ENCODE assay signal across 1 cellular context in the genomic region with DNA sequence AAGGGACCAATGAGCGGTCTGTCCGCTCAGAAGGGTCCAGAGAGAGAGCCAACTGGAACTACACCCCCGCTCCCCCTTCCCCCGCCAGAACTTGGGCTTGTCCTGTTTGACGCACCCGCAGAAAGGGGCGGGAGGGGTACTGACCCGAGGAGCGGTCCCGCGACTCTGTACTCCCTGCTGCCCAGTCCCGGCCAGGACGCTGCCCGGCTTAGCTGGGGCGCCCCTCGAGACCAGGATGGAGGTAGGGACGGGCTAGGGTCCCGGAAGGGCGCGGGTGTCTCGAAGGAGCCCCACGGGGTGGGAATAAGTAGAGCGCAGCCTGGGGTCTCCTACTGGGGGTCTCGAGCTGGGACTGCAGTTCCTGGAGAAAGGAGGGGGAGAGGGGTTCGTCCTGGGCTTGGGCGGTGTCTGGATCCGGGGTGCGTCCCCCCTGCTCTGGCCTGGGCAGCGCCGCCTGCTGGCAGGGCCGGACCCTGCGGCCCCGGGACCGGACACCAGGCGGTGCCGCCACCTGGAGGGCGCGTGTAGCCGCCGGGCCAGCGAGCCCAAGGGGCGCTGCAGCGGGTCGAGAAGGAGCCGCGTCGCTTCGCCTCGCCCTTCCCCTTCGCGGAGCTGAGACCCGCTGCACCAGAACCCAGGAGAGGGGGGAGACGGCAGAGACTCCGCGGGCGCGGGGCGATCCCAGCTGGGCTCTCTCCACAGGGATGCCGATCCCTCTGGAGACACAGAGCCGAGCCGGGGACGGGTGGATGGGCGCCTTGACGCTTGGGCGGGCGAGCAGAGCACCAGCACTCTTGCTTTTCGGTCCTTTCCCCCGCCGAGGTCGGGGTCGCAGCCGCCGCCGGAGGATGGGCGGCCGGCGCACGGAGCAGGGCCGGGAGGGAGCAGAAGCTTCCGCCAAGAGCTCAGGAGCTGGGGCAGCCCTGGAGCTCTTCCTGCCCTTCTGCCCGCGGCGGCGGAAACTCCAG.
A peak's percentile ranks its signal among the peaks of the same experiment; 100 is the strongest.
TF ChIP-seq lines count a peak whose summit lies in the region.

No MANE protein-coding gene starts in this region.

TF ChIP-seq in HEK293, 187 proteins besides CTCF, POLR2A, EP300 and RAD21 (continued from another document and continues in another):
- TF ChIP-seq, protein P1, sequence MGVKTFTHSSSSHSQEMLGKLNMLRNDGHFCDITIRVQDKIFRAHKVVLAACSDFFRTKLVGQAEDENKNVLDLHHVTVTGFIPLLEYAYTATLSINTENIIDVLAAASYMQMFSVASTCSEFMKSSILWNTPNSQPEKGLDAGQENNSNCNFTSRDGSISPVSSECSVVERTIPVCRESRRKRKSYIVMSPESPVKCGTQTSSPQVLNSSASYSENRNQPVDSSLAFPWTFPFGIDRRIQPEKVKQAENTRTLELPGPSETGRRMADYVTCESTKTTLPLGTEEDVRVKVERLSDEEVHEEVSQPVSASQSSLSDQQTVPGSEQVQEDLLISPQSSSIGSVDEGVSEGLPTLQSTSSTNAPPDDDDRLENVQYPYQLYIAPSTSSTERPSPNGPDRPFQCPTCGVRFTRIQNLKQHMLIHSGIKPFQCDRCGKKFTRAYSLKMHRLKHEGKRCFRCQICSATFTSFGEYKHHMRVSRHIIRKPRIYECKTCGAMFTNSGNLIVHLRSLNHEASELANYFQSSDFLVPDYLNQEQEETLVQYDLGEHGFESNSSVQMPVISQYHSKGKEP (tag by site-specific recombination; IDR thresholded peaks at IDR 0.05): peak; percentile 65; the same call in 1 of the 2 replicates
- TF ChIP-seq, protein P2, sequence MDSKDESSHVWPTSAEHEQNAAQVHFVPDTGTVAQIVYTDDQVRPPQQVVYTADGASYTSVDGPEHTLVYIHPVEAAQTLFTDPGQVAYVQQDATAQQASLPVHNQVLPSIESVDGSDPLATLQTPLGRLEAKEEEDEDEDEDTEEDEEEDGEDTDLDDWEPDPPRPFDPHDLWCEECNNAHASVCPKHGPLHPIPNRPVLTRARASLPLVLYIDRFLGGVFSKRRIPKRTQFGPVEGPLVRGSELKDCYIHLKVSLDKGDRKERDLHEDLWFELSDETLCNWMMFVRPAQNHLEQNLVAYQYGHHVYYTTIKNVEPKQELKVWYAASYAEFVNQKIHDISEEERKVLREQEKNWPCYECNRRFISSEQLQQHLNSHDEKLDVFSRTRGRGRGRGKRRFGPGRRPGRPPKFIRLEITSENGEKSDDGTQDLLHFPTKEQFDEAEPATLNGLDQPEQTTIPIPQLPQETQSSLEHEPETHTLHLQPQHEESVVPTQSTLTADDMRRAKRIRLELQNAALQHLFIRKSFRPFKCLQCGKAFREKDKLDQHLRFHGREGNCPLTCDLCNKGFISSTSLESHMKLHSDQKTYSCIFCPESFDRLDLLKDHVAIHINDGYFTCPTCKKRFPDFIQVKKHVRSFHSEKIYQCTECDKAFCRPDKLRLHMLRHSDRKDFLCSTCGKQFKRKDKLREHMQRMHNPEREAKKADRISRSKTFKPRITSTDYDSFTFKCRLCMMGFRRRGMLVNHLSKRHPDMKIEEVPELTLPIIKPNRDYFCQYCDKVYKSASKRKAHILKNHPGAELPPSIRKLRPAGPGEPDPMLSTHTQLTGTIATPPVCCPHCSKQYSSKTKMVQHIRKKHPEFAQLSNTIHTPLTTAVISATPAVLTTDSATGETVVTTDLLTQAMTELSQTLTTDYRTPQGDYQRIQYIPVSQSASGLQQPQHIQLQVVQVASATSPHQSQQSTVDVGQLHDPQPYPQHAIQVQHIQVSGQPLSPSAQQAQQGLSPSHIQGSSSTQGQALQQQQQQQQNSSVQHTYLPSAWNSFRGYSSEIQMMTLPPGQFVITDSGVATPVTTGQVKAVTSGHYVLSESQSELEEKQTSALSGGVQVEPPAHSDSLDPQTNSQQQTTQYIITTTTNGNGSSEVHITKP (tag by site-specific recombination; IDR thresholded peaks at IDR 0.05): peak; percentile 95
- TF ChIP-seq ZNF621 (tag by site-specific recombination; IDR thresholded peaks at IDR 0.05): no peak
- no peak for TF ChIP-seq SCRT2 (tag by site-specific recombination; IDR thresholded peaks at IDR 0.05)
- TF ChIP-seq, protein P3, sequence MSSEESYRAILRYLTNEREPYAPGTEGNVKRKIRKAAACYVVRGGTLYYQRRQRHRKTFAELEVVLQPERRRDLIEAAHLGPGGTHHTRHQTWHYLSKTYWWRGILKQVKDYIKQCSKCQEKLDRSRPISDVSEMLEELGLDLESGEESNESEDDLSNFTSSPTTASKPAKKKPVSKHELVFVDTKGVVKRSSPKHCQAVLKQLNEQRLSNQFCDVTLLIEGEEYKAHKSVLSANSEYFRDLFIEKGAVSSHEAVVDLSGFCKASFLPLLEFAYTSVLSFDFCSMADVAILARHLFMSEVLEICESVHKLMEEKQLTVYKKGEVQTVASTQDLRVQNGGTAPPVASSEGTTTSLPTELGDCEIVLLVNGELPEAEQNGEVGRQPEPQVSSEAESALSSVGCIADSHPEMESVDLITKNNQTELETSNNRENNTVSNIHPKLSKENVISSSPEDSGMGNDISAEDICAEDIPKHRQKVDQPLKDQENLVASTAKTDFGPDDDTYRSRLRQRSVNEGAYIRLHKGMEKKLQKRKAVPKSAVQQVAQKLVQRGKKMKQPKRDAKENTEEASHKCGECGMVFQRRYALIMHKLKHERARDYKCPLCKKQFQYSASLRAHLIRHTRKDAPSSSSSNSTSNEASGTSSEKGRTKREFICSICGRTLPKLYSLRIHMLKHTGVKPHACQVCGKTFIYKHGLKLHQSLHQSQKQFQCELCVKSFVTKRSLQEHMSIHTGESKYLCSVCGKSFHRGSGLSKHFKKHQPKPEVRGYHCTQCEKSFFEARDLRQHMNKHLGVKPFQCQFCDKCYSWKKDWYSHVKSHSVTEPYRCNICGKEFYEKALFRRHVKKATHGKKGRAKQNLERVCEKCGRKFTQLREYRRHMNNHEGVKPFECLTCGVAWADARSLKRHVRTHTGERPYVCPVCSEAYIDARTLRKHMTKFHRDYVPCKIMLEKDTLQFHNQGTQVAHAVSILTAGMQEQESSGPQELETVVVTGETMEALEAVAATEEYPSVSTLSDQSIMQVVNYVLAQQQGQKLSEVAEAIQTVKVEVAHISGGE (tag by site-specific recombination; conservative IDR thresholded peaks at IDR 0.05; ENCODE audit: low read depth): no peak
- TF ChIP-seq ZNF37A (tag by site-specific recombination; IDR thresholded peaks at IDR 0.05): no peak
- TF ChIP-seq, protein P4, sequence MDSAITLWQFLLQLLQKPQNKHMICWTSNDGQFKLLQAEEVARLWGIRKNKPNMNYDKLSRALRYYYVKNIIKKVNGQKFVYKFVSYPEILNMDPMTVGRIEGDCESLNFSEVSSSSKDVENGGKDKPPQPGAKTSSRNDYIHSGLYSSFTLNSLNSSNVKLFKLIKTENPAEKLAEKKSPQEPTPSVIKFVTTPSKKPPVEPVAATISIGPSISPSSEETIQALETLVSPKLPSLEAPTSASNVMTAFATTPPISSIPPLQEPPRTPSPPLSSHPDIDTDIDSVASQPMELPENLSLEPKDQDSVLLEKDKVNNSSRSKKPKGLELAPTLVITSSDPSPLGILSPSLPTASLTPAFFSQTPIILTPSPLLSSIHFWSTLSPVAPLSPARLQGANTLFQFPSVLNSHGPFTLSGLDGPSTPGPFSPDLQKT (IDR thresholded peaks at IDR 0.05; ENCODE audit: borderline replicate concordance, low read depth, low read length): no peak
- TF ChIP-seq KLF8 (tag by site-specific recombination; IDR thresholded peaks at IDR 0.05): peak; percentile 87
- TF ChIP-seq, protein P5, sequence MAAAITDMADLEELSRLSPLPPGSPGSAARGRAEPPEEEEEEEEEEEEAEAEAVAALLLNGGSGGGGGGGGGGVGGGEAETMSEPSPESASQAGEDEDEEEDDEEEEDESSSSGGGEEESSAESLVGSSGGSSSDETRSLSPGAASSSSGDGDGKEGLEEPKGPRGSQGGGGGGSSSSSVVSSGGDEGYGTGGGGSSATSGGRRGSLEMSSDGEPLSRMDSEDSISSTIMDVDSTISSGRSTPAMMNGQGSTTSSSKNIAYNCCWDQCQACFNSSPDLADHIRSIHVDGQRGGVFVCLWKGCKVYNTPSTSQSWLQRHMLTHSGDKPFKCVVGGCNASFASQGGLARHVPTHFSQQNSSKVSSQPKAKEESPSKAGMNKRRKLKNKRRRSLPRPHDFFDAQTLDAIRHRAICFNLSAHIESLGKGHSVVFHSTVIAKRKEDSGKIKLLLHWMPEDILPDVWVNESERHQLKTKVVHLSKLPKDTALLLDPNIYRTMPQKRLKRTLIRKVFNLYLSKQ (tag by site-specific recombination; IDR thresholded peaks at IDR 0.05; ENCODE audit: borderline replicate concordance): no peak
- TF ChIP-seq YY1 (tag by site-specific recombination; IDR thresholded peaks at IDR 0.05): peak; percentile 47; the same call in 1 of the 2 replicates
- TF ChIP-seq PRDM1 (tag by site-specific recombination; IDR thresholded peaks at IDR 0.05): no peak
- TF ChIP-seq ZBTB17 (tag by site-specific recombination; IDR thresholded peaks at IDR 0.05): no peak
- no peak for TF ChIP-seq ZNF239 (tag by site-specific recombination; IDR thresholded peaks at IDR 0.05)
- TF ChIP-seq OSR2 (tag by site-specific recombination; IDR thresholded peaks at IDR 0.05): no peak
- TF ChIP-seq, protein P6, sequence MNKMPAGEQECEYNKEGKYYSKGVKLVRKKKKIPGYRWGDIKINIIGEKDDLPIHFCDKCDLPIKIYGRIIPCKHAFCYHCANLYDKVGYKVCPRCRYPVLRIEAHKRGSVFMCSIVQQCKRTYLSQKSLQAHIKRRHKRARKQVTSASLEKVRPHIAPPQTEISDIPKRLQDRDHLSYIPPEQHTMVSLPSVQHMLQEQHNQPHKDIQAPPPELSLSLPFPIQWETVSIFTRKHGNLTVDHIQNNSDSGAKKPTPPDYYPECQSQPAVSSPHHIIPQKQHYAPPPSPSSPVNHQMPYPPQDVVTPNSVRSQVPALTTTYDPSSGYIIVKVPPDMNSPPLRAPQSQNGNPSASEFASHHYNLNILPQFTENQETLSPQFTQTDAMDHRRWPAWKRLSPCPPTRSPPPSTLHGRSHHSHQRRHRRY (tag by site-specific recombination; IDR thresholded peaks at IDR 0.05): no peak
- no peak for TF ChIP-seq ZFP41 (tag by site-specific recombination; IDR thresholded peaks at IDR 0.05; ENCODE audit: borderline replicate concordance)
- peak; percentile 64; the same call in 1 of the 2 replicates for TF ChIP-seq ZNF501 (tag by site-specific recombination; IDR thresholded peaks at IDR 0.05)
- peak; percentile 38 for TF ChIP-seq KLF9 (tag by site-specific recombination; IDR thresholded peaks at IDR 0.05; ENCODE audit: low read depth)
- TF ChIP-seq ZIC2 (tag by site-specific recombination; IDR thresholded peaks at IDR 0.05): peak; percentile 86
- peak; percentile 39 for TF ChIP-seq IKZF3 (tag by site-specific recombination; IDR thresholded peaks at IDR 0.05)
- TF ChIP-seq ZNF629 (tag by site-specific recombination; IDR thresholded peaks at IDR 0.05): peak; percentile 26; the same call in 1 of the 2 replicates
- peak; percentile 16; the same call in 1 of the 2 replicates for TF ChIP-seq ZNF677 (tag by site-specific recombination; IDR thresholded peaks at IDR 0.05)
- TF ChIP-seq, protein P7, sequence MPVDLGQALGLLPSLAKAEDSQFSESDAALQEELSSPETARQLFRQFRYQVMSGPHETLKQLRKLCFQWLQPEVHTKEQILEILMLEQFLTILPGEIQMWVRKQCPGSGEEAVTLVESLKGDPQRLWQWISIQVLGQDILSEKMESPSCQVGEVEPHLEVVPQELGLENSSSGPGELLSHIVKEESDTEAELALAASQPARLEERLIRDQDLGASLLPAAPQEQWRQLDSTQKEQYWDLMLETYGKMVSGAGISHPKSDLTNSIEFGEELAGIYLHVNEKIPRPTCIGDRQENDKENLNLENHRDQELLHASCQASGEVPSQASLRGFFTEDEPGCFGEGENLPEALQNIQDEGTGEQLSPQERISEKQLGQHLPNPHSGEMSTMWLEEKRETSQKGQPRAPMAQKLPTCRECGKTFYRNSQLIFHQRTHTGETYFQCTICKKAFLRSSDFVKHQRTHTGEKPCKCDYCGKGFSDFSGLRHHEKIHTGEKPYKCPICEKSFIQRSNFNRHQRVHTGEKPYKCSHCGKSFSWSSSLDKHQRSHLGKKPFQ (tag by site-specific recombination; IDR thresholded peaks at IDR 0.05): no peak
- TF ChIP-seq ZNF121 (tag by site-specific recombination; IDR thresholded peaks at IDR 0.05): no peak
- no peak for TF ChIP-seq GLI4 (tag by site-specific recombination; IDR thresholded peaks at IDR 0.05)
- TF ChIP-seq ZNF530 (tag by site-specific recombination; IDR thresholded peaks at IDR 0.05; ENCODE audit: low read depth): no peak
- peak; percentile 52 for TF ChIP-seq ZEB2 (tag by site-specific recombination; IDR thresholded peaks at IDR 0.05)
- TF ChIP-seq ZBTB48 (tag by site-specific recombination; IDR thresholded peaks at IDR 0.05): no peak; the same call in 1 of the 2 replicates
- no peak for TF ChIP-seq ZNF175 (tag by site-specific recombination; IDR thresholded peaks at IDR 0.05)
- TF ChIP-seq MZF1 (tag by site-specific recombination; IDR thresholded peaks at IDR 0.05; ENCODE audit: borderline replicate concordance): no peak
- no peak for TF ChIP-seq ZNF214 (tag by site-specific recombination; IDR thresholded peaks at IDR 0.05; ENCODE audit: borderline replicate concordance)
- TF ChIP-seq TRIM28 (IDR thresholded peaks at IDR 0.05; ENCODE audit: borderline replicate concordance, low read length): no peak
- TF ChIP-seq ZNF596 (tag by site-specific recombination; IDR thresholded peaks at IDR 0.05): no peak; the same call in 1 of the 2 replicates
- TF ChIP-seq ZNF558 (tag by site-specific recombination; IDR thresholded peaks at IDR 0.05): no peak
- peak; percentile 34; the same call in 1 of the 2 replicates for TF ChIP-seq ZNF843 (tag by site-specific recombination; IDR thresholded peaks at IDR 0.05)
- 0 out of 2 replicates have a peak, but pooled peaks have one; percentile 14 for TF ChIP-seq MYNN (tag by site-specific recombination; IDR thresholded peaks at IDR 0.05; ENCODE audit: borderline replicate concordance)
- TF ChIP-seq ZNF391 (tag by site-specific recombination; IDR thresholded peaks at IDR 0.05; ENCODE audit: borderline replicate concordance, low read depth): peak; percentile 75; the same call in 1 of the 2 replicates
- no peak for TF ChIP-seq ZNF654 (tag by site-specific recombination; IDR thresholded peaks at IDR 0.05; ENCODE audit: low read depth)
- TF ChIP-seq ZBTB7A (tag by site-specific recombination; IDR thresholded peaks at IDR 0.05; ENCODE audit: low read depth): peak; percentile 90
- no peak for TF ChIP-seq ZNF266 (tag by site-specific recombination; IDR thresholded peaks at IDR 0.05; ENCODE audit: low read depth)
- TF ChIP-seq, protein P8, sequence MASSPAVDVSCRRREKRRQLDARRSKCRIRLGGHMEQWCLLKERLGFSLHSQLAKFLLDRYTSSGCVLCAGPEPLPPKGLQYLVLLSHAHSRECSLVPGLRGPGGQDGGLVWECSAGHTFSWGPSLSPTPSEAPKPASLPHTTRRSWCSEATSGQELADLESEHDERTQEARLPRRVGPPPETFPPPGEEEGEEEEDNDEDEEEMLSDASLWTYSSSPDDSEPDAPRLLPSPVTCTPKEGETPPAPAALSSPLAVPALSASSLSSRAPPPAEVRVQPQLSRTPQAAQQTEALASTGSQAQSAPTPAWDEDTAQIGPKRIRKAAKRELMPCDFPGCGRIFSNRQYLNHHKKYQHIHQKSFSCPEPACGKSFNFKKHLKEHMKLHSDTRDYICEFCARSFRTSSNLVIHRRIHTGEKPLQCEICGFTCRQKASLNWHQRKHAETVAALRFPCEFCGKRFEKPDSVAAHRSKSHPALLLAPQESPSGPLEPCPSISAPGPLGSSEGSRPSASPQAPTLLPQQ (tag by site-specific recombination; IDR thresholded peaks at IDR 0.05): peak; percentile 58
- no peak for TF ChIP-seq ZNF223 (tag by site-specific recombination; IDR thresholded peaks at IDR 0.05)
- TF ChIP-seq ZNF211 (tag by site-specific recombination; IDR thresholded peaks at IDR 0.05; ENCODE audit: low read depth): no peak
